Comparison of ENCODE assay signal across 2 cellular contexts in genomic region chr13:47518530-47518929, GRCh38.
TF ChIP-seq lines count a peak whose summit lies in the region.

No MANE protein-coding gene starts in this region.

TF ChIP-seq in HepG2, 621 proteins besides CTCF, POLR2A, EP300 and RAD21:
- no peak for TF ChIP-seq PRMT3 (CRISPR knock-in tag; IDR thresholded peaks at IDR 0.05; ENCODE audit: borderline replicate concordance, low read depth)
- no peak for TF ChIP-seq AGO2 (optimal IDR thresholded peaks at IDR 0.05; ENCODE audit: low read depth, low read length)
- TF ChIP-seq CEBPB (IDR thresholded peaks at IDR 0.05; ENCODE audit: borderline replicate concordance, low read depth, low read length), result peak; percentile 61

TF ChIP-seq in H1, 55 proteins besides CTCF, POLR2A, EP300 and RAD21:
- TF ChIP-seq POU5F1 (IDR thresholded peaks at IDR 0.05; ENCODE audit: low read depth, low read length) (no peak), CEBPB (IDR thresholded peaks at IDR 0.05; ENCODE audit: low read depth, low read length) (peak; percentile 78; the same call in 1 of the 2 replicates)
